Comparison of ENCODE assay signal across 1 cellular context in the genomic region with DNA sequence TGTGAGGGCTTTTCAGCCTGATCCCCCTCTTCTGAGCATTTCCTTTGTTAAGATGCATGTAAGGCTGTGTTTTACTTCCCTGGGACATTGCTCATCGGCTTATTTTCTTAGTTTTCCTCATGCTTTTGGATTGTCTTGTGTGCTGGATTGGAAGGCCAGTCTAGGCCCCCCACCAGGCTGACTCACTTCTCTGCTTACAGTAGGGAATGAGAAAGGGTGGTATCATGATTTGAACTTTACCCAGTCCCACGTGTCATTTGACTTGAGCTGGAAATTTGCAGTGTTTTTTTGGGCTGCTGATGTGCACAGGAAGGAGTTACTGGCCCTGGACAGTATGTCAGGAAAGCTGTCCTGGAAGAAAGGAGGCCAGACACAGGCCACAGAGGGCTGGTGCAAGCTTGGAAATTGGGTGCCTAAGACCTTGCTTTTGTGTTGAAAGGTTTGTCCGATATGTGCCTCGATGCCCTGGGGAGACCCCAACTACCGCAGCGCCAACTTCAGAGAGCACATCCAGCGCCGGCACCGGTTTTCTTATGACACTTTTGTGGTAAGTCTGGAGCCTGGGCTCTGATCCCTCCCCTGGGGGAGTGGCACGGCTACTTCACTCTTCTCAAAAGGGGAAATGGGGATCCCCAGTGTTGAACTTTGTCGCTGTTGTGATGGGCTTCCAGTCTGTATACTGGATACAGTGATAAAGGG.
TF ChIP-seq lines count a peak whose summit lies in the region.

No MANE protein-coding gene starts in this region.

TF ChIP-seq in HepG2, 621 proteins besides CTCF, POLR2A, EP300 and RAD21 (continued from another document and continues in another):
- TF ChIP-seq KAT2B (IDR thresholded peaks at IDR 0.05; ENCODE audit: borderline replicate concordance, low read depth, low read length) (no peak), GTF2F1 (IDR thresholded peaks at IDR 0.05; ENCODE audit: low read length) (no peak), KDM6A (CRISPR knock-in tag; IDR thresholded peaks at IDR 0.05; ENCODE audit: low read depth) (no peak), ZMYM3 (CRISPR knock-in tag; IDR thresholded peaks at IDR 0.05) (peak; percentile 24; the same call in 1 of the 2 replicates), KDM1A (CRISPR knock-in tag; IDR thresholded peaks at IDR 0.05) (no peak), ZNF468 (CRISPR knock-in tag; IDR thresholded peaks at IDR 0.05) (no peak), ZNF24 (IDR thresholded peaks at IDR 0.05) (no peak), NONO (IDR thresholded peaks at IDR 0.05) (no peak), NONO (CRISPR knock-in tag; conservative IDR thresholded peaks at IDR 0.05) (0 out of 2 replicates have a peak, but pooled peaks have one; percentile 44), ARHGAP35 (CRISPR knock-in tag; IDR thresholded peaks at IDR 0.05; ENCODE audit: borderline replicate concordance) (no peak), FOXJ3 (CRISPR knock-in tag; IDR thresholded peaks at IDR 0.05; ENCODE audit: borderline replicate concordance) (no peak), CBX5 (CRISPR knock-in tag; IDR thresholded peaks at IDR 0.05; ENCODE audit: borderline replicate concordance) (0 out of 2 replicates have a peak, but pooled peaks have one; percentile 6), ATF7 (IDR thresholded peaks at IDR 0.05) (no peak), ATF7 (CRISPR knock-in tag; IDR thresholded peaks at IDR 0.05) (no peak), ZNF598 (CRISPR knock-in tag; IDR thresholded peaks at IDR 0.05; ENCODE audit: borderline replicate concordance) (0 out of 2 replicates have a peak, but pooled peaks have one; percentile 45), ZBTB3 (CRISPR knock-in tag; IDR thresholded peaks at IDR 0.05; ENCODE audit: borderline replicate concordance, low read depth) (0 out of 2 replicates have a peak, but pooled peaks have one; percentile 46), SMARCC2 (IDR thresholded peaks at IDR 0.05) (no peak), ZNF749 (CRISPR knock-in tag; IDR thresholded peaks at IDR 0.05; ENCODE audit: borderline replicate concordance) (no peak), YY1 (IDR thresholded peaks at IDR 0.05; ENCODE audit: insufficient read depth, insufficient replicate concordance, low read depth, low read length) (no peak), MBNL3 (CRISPR knock-in tag; conservative IDR thresholded peaks at IDR 0.05) (no peak), THAP11 (CRISPR knock-in tag; IDR thresholded peaks at IDR 0.05) (no peak), ZBTB38 (CRISPR knock-in tag; IDR thresholded peaks at IDR 0.05) (no peak; the same call in 1 of the 2 replicates), CREM (IDR thresholded peaks at IDR 0.05) (peak; percentile 43; the same call in 1 of the 2 replicates), CREM (CRISPR knock-in tag; IDR thresholded peaks at IDR 0.05) (no peak), RBM22 (optimal IDR thresholded peaks at IDR 0.05; ENCODE audit: low read length) (no peak), FOXA1 (IDR thresholded peaks at IDR 0.05) (no peak), FOXA1 (CRISPR knock-in tag; IDR thresholded peaks at IDR 0.05) (no peak), LCORL (IDR thresholded peaks at IDR 0.05) (no peak), LCORL (CRISPR knock-in tag; IDR thresholded peaks at IDR 0.05) (peak; percentile 65), ZNF841 (CRISPR knock-in tag; IDR thresholded peaks at IDR 0.05; ENCODE audit: borderline replicate concordance) (no peak)
- TF ChIP-seq, protein P1, sequence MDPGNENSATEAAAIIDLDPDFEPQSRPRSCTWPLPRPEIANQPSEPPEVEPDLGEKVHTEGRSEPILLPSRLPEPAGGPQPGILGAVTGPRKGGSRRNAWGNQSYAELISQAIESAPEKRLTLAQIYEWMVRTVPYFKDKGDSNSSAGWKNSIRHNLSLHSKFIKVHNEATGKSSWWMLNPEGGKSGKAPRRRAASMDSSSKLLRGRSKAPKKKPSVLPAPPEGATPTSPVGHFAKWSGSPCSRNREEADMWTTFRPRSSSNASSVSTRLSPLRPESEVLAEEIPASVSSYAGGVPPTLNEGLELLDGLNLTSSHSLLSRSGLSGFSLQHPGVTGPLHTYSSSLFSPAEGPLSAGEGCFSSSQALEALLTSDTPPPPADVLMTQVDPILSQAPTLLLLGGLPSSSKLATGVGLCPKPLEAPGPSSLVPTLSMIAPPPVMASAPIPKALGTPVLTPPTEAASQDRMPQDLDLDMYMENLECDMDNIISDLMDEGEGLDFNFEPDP (CRISPR knock-in tag; conservative IDR thresholded peaks at IDR 0.05): no peak
- TF ChIP-seq, protein P2, sequence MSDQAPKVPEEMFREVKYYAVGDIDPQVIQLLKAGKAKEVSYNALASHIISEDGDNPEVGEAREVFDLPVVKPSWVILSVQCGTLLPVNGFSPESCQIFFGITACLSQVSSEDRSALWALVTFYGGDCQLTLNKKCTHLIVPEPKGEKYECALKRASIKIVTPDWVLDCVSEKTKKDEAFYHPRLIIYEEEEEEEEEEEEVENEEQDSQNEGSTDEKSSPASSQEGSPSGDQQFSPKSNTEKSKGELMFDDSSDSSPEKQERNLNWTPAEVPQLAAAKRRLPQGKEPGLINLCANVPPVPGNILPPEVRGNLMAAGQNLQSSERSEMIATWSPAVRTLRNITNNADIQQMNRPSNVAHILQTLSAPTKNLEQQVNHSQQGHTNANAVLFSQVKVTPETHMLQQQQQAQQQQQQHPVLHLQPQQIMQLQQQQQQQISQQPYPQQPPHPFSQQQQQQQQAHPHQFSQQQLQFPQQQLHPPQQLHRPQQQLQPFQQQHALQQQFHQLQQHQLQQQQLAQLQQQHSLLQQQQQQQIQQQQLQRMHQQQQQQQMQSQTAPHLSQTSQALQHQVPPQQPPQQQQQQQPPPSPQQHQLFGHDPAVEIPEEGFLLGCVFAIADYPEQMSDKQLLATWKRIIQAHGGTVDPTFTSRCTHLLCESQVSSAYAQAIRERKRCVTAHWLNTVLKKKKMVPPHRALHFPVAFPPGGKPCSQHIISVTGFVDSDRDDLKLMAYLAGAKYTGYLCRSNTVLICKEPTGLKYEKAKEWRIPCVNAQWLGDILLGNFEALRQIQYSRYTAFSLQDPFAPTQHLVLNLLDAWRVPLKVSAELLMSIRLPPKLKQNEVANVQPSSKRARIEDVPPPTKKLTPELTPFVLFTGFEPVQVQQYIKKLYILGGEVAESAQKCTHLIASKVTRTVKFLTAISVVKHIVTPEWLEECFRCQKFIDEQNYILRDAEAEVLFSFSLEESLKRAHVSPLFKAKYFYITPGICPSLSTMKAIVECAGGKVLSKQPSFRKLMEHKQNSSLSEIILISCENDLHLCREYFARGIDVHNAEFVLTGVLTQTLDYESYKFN (CRISPR knock-in tag; conservative IDR thresholded peaks at IDR 0.05): peak; percentile 77
- TF ChIP-seq, protein P3, sequence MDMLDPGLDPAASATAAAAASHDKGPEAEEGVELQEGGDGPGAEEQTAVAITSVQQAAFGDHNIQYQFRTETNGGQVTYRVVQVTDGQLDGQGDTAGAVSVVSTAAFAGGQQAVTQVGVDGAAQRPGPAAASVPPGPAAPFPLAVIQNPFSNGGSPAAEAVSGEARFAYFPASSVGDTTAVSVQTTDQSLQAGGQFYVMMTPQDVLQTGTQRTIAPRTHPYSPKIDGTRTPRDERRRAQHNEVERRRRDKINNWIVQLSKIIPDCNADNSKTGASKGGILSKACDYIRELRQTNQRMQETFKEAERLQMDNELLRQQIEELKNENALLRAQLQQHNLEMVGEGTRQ (IDR thresholded peaks at IDR 0.05; ENCODE audit: low read depth, low read length): no peak
- TF ChIP-seq, protein P3 (CRISPR knock-in tag; IDR thresholded peaks at IDR 0.05; ENCODE audit: borderline replicate concordance): no peak
- TF ChIP-seq, protein P4, sequence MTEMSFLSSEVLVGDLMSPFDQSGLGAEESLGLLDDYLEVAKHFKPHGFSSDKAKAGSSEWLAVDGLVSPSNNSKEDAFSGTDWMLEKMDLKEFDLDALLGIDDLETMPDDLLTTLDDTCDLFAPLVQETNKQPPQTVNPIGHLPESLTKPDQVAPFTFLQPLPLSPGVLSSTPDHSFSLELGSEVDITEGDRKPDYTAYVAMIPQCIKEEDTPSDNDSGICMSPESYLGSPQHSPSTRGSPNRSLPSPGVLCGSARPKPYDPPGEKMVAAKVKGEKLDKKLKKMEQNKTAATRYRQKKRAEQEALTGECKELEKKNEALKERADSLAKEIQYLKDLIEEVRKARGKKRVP (CRISPR knock-in tag; IDR thresholded peaks at IDR 0.05): no peak
- TF ChIP-seq, protein P5, sequence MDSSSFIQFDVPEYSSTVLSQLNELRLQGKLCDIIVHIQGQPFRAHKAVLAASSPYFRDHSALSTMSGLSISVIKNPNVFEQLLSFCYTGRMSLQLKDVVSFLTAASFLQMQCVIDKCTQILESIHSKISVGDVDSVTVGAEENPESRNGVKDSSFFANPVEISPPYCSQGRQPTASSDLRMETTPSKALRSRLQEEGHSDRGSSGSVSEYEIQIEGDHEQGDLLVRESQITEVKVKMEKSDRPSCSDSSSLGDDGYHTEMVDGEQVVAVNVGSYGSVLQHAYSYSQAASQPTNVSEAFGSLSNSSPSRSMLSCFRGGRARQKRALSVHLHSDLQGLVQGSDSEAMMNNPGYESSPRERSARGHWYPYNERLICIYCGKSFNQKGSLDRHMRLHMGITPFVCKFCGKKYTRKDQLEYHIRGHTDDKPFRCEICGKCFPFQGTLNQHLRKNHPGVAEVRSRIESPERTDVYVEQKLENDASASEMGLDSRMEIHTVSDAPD (CRISPR knock-in tag; IDR thresholded peaks at IDR 0.05): no peak
- TF ChIP-seq, protein P6, sequence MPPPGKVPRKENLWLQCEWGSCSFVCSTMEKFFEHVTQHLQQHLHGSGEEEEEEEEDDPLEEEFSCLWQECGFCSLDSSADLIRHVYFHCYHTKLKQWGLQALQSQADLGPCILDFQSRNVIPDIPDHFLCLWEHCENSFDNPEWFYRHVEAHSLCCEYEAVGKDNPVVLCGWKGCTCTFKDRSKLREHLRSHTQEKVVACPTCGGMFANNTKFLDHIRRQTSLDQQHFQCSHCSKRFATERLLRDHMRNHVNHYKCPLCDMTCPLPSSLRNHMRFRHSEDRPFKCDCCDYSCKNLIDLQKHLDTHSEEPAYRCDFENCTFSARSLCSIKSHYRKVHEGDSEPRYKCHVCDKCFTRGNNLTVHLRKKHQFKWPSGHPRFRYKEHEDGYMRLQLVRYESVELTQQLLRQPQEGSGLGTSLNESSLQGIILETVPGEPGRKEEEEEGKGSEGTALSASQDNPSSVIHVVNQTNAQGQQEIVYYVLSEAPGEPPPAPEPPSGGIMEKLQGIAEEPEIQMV (CRISPR knock-in tag; IDR thresholded peaks at IDR 0.05; ENCODE audit: low read depth): 0 out of 2 replicates have a peak, but pooled peaks have one; percentile 30
- TF ChIP-seq, protein P7, sequence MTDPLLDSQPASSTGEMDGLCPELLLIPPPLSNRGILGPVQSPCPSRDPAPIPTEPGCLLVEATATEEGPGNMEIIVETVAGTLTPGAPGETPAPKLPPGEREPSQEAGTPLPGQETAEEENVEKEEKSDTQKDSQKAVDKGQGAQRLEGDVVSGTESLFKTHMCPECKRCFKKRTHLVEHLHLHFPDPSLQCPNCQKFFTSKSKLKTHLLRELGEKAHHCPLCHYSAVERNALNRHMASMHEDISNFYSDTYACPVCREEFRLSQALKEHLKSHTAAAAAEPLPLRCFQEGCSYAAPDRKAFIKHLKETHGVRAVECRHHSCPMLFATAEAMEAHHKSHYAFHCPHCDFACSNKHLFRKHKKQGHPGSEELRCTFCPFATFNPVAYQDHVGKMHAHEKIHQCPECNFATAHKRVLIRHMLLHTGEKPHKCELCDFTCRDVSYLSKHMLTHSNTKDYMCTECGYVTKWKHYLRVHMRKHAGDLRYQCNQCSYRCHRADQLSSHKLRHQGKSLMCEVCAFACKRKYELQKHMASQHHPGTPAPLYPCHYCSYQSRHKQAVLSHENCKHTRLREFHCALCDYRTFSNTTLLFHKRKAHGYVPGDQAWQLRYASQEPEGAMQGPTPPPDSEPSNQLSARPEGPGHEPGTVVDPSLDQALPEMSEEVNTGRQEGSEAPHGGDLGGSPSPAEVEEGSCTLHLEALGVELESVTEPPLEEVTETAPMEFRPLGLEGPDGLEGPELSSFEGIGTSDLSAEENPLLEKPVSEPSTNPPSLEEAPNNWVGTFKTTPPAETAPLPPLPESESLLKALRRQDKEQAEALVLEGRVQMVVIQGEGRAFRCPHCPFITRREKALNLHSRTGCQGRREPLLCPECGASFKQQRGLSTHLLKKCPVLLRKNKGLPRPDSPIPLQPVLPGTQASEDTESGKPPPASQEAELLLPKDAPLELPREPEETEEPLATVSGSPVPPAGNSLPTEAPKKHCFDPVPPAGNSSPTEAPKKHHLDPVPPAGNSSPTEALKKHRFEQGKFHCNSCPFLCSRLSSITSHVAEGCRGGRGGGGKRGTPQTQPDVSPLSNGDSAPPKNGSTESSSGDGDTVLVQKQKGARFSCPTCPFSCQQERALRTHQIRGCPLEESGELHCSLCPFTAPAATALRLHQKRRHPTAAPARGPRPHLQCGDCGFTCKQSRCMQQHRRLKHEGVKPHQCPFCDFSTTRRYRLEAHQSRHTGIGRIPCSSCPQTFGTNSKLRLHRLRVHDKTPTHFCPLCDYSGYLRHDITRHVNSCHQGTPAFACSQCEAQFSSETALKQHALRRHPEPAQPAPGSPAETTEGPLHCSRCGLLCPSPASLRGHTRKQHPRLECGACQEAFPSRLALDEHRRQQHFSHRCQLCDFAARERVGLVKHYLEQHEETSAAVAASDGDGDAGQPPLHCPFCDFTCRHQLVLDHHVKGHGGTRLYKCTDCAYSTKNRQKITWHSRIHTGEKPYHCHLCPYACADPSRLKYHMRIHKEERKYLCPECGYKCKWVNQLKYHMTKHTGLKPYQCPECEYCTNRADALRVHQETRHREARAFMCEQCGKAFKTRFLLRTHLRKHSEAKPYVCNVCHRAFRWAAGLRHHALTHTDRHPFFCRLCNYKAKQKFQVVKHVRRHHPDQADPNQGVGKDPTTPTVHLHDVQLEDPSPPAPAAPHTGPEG (CRISPR knock-in tag; IDR thresholded peaks at IDR 0.05): no peak
- TF ChIP-seq, protein P8, sequence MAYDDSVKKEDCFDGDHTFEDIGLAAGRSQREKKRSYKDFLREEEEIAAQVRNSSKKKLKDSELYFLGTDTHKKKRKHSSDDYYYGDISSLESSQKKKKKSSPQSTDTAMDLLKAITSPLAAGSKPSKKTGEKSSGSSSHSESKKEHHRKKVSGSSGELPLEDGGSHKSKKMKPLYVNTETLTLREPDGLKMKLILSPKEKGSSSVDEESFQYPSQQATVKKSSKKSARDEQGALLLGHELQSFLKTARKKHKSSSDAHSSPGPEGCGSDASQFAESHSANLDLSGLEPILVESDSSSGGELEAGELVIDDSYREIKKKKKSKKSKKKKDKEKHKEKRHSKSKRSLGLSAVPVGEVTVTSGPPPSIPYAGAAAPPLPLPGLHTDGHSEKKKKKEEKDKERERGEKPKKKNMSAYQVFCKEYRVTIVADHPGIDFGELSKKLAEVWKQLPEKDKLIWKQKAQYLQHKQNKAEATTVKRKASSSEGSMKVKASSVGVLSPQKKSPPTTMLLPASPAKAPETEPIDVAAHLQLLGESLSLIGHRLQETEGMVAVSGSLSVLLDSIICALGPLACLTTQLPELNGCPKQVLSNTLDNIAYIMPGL (CRISPR knock-in tag; IDR thresholded peaks at IDR 0.05; ENCODE audit: borderline replicate concordance in 1 of 2, low read depth in 1 of 2): peak in 1 of 2 experiments; percentile 30; a peak in 1 of 4 replicates
